Comparison of ENCODE assay signal across 2 cellular contexts in the genomic region with DNA sequence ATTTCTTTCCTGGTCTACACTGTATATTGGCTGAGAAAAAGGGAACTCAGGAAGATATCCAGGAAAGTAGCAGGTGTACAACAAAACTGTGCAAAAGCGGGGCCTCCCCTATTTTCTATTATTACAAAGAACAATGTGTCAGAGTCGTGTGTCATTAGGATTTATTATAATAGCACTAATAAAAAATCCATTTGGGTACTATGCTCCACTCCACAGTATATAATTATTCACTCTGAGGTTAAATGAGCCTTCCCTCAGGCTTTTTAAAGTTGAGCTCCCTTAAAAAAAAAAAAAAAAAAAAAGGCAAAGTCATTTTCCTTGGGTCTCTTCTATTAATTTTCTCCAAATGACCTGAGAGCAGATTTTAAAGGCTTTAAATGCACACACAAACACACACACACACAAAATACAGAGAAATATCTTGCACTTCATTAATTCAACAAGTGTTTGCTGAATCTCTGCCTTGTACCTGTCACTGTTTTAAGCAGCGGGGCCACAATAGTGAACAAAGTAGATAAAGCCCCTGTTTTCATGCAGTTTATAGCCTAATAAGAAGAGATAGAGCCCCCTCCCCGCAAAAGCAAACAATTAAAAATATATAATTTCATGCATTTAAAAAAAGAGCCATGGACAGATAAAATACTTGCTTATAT.
TF ChIP-seq lines count a peak whose summit lies in the region.

No MANE protein-coding gene starts in this region.

TF ChIP-seq in HepG2, 621 proteins besides CTCF, POLR2A, EP300 and RAD21:
- TF ChIP-seq ATF7 (IDR thresholded peaks at IDR 0.05): no peak
- TF ChIP-seq ATF7 (CRISPR knock-in tag; IDR thresholded peaks at IDR 0.05): no peak
- no peak for TF ChIP-seq AHR (CRISPR knock-in tag; IDR thresholded peaks at IDR 0.05)
- no peak for TF ChIP-seq ZBTB38 (CRISPR knock-in tag; IDR thresholded peaks at IDR 0.05)
- no peak for TF ChIP-seq STAT6 (CRISPR knock-in tag; IDR thresholded peaks at IDR 0.05; ENCODE audit: borderline replicate concordance)
- TF ChIP-seq ZNF225 (CRISPR knock-in tag; IDR thresholded peaks at IDR 0.05): no peak
- TF ChIP-seq ZNF749 (CRISPR knock-in tag; IDR thresholded peaks at IDR 0.05; ENCODE audit: borderline replicate concordance): no peak
- TF ChIP-seq ZNF556 (CRISPR knock-in tag; IDR thresholded peaks at IDR 0.05; ENCODE audit: borderline replicate concordance): no peak
- TF ChIP-seq, protein P1, sequence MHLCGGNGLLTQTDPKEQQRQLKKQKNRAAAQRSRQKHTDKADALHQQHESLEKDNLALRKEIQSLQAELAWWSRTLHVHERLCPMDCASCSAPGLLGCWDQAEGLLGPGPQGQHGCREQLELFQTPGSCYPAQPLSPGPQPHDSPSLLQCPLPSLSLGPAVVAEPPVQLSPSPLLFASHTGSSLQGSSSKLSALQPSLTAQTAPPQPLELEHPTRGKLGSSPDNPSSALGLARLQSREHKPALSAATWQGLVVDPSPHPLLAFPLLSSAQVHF (CRISPR knock-in tag; IDR thresholded peaks at IDR 0.05): no peak
- TF ChIP-seq ZNF510 (CRISPR knock-in tag; IDR thresholded peaks at IDR 0.05; ENCODE audit: low read depth): no peak
- no peak for TF ChIP-seq MEIS1 (CRISPR knock-in tag; IDR thresholded peaks at IDR 0.05; ENCODE audit: borderline replicate concordance)
- TF ChIP-seq DNMT3B (CRISPR knock-in tag; conservative IDR thresholded peaks at IDR 0.05): no peak
- TF ChIP-seq, protein P2, sequence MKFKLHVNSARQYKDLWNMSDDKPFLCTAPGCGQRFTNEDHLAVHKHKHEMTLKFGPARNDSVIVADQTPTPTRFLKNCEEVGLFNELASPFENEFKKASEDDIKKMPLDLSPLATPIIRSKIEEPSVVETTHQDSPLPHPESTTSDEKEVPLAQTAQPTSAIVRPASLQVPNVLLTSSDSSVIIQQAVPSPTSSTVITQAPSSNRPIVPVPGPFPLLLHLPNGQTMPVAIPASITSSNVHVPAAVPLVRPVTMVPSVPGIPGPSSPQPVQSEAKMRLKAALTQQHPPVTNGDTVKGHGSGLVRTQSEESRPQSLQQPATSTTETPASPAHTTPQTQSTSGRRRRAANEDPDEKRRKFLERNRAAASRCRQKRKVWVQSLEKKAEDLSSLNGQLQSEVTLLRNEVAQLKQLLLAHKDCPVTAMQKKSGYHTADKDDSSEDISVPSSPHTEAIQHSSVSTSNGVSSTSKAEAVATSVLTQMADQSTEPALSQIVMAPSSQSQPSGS (CRISPR knock-in tag; IDR thresholded peaks at IDR 0.05): no peak
- no peak for TF ChIP-seq ZNF770 (CRISPR knock-in tag; IDR thresholded peaks at IDR 0.05)
- TF ChIP-seq SMAD1 (CRISPR knock-in tag; IDR thresholded peaks at IDR 0.05; ENCODE audit: borderline replicate concordance, low read depth): no peak
- no peak for TF ChIP-seq KLF6 (CRISPR knock-in tag; IDR thresholded peaks at IDR 0.05)
- TF ChIP-seq KDM5B (CRISPR knock-in tag; IDR thresholded peaks at IDR 0.05; ENCODE audit: borderline replicate concordance): no peak
- TF ChIP-seq, protein P3, sequence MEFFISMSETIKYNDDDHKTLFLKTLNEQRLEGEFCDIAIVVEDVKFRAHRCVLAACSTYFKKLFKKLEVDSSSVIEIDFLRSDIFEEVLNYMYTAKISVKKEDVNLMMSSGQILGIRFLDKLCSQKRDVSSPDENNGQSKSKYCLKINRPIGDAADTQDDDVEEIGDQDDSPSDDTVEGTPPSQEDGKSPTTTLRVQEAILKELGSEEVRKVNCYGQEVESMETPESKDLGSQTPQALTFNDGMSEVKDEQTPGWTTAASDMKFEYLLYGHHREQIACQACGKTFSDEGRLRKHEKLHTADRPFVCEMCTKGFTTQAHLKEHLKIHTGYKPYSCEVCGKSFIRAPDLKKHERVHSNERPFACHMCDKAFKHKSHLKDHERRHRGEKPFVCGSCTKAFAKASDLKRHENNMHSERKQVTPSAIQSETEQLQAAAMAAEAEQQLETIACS (CRISPR knock-in tag; IDR thresholded peaks at IDR 0.05): no peak
- no peak for TF ChIP-seq THAP7 (CRISPR knock-in tag; IDR thresholded peaks at IDR 0.05)
- no peak for TF ChIP-seq TCF12 (IDR thresholded peaks at IDR 0.05)
- no peak for TF ChIP-seq TCF12 (CRISPR knock-in tag; IDR thresholded peaks at IDR 0.05)

TF ChIP-seq in K562, 482 proteins besides CTCF, POLR2A, EP300 and RAD21:
- TF ChIP-seq NR1H2 (CRISPR knock-in tag; IDR thresholded peaks at IDR 0.05): no peak
